In genomic region chr1:27398405-27399149, GRCh38 we compare ENCODE assay signal across 18 cellular contexts. TPM values are rescaled to one million over a fixed set of nuclear protein-coding genes. Genes with fewer than 3 reads are reported as not detected.
DNase-seq lines count a peak whose midpoint lies in the region; ATAC-seq and TF ChIP-seq lines count a peak whose summit lies in the region.
"Had no signal": no experiment of that assay in that cellular context is flagged by ENCODE, and none has a peak within 500 bp of the region (broad histone marks: within the 10 kb centered on the region; RNA-seq: fewer than 3 reads in every experiment).

No MANE protein-coding gene starts in this region.

- no peak overlapping the region for H3K4me2 ChIP-seq in PC-3 (ENCODE audit: low read length)
- no peak overlapping the region for H3K4me2 ChIP-seq in Karpas-422 (ENCODE audit: low read depth, low read length, poor library complexity, severe bottlenecking)

- no peak for DNase-seq in T-helper 2 cell treated with Interferon-gamma antibody and Interleukin-4, amounts not matched to agents 5 μg/mL and 100 μg/mL, for 36 hours (ENCODE audit: low spot score)
- DNase-seq in T-helper 2 cell = no peak
- DNase-seq in PC-3 = peak; percentile 17
- DNase-seq in endodermal cell = peak; percentile 63
- no peak for DNase-seq in osteocyte (ENCODE audit: extremely low spot score, unreplicated experiment)
- DNase-seq in Karpas-422 = no peak
- DNase-seq in NCI-H146 (lab: John Stamatoyannopoulos, UW) = no peak
- DNase-seq: DMS79 treated with DMSO at 0.1 percent for 48 hours; effector memory CD4-positive, alpha-beta T cell; heart left ventricle; natural killer cell; NCI-H510A treated with DMSO at 0.1 percent for 48 hours; T-helper 1 cell had no signal

- H3K4me1 ChIP-seq in PC-3 (ENCODE audit: insufficient read depth, low read length) = peaks cover 15% of the 10 kb centered on the region
- peaks cover 14% of the 10 kb centered on the region for H3K4me1 ChIP-seq in endodermal cell (ENCODE audit: control insufficient read depth, insufficient read depth, low read length)
- H3K4me1 ChIP-seq in Karpas-422 (ENCODE audit: low read length) = peaks cover 18% of the 10 kb centered on the region

- POLR2A ChIA-PET in PC-3 (lab: Charles Lee; ENCODE audit: unreplicated experiment) = interaction anchor here (0.6 kb wide), 3 partner anchors 92 to 432 kb away, joined by 3 read pairs; partner anchors contain the start of gene SLC9A1

- peaks cover 3% of the 10 kb centered on the region for H3F3A ChIP-seq in PC-3 (ENCODE audit: low read length, unreplicated experiment)

- intact Hi-C loops in PC-3 (cut with micrococcal nuclease) = no loop called here

- H3K79me2 ChIP-seq in PC-3 (ENCODE audit: low read length) (peaks cover 9% of the 10 kb centered on the region), Karpas-422 (ENCODE audit: low read length) (no peaks in the 10 kb centered on the region)

- H3K27ac ChIP-seq in PC-3 (ENCODE audit: low read length) = no peak overlapping the region
- peak overlapping the region; percentile 59 for H3K27ac ChIP-seq in endodermal cell (ENCODE audit: low read depth, low read length)
- H3K27ac ChIP-seq in Karpas-422 (ENCODE audit: low read length) = no peak overlapping the region
- H3K27ac ChIP-seq: 22Rv1 had no signal

- BruUV-seq in PC-3 (replicated peaks; lab: Mats Ljungman, UMichigan) = no TSS peak

- H3K9me2 ChIP-seq in PC-3 (replicated peaks; ENCODE audit: low read length) (no peaks in the 10 kb centered on the region), Karpas-422 (replicated peaks; ENCODE audit: insufficient read depth, low read length) (no peaks in the 10 kb centered on the region)

- ATAC-seq in PC-3 (peak; percentile 21), HG02885 (IDR thresholded peaks at IDR 0.05; ENCODE audit: poor library complexity, unreplicated experiment) (no peak)
- ATAC-seq: heart left ventricle, natural killer cell had no signal

- no peaks in the 10 kb centered on the region for H3K9me3 Mint-ChIP-seq in T-helper 2 cell treated with Interferon-gamma antibody and Interleukin-4, amounts not matched to agents 5 μg/mL and 100 μg/mL, for 36 hours
- H3K9me3 Mint-ChIP-seq in endodermal cell (no peaks in the 10 kb centered on the region), osteocyte (ENCODE audit: unreplicated experiment) (no peaks in the 10 kb centered on the region)
- H3K9me3 Mint-ChIP-seq: CD14-positive monocyte, natural killer cell had no signal

- H3K27me3 ChIP-seq in PC-3 (ENCODE audit: low read length) = no peaks in the 10 kb centered on the region
- H3K27me3 ChIP-seq in endodermal cell (ENCODE audit: control insufficient read depth, insufficient read depth, low read length, poor library complexity, severe bottlenecking) = no peaks in the 10 kb centered on the region
- H3K27me3 ChIP-seq in Karpas-422 (ENCODE audit: low read length) = no peaks in the 10 kb centered on the region
- H3K27me3 ChIP-seq: heart left ventricle had no signal

- H3K9me3 ChIP-seq in PC-3 (ENCODE audit: low read length) (no peaks in the 10 kb centered on the region), endodermal cell (ENCODE audit: control insufficient read depth, low read length) (no peaks in the 10 kb centered on the region), Karpas-422 (ENCODE audit: low read length) (no peaks in the 10 kb centered on the region)
- H3K9me3 ChIP-seq: heart left ventricle had no signal

- CTCF ChIA-PET in PC-3 (lab: Charles Lee) = no interaction called here

- H3K4me3 ChIP-seq in PC-3 (ENCODE audit: low read length) = no peak overlapping the region
- H3K4me3 ChIP-seq in endodermal cell (ENCODE audit: low read length) = no peak overlapping the region
- H3K4me3 ChIP-seq in Karpas-422 (ENCODE audit: low read length) = no peak overlapping the region
- H3K4me3 ChIP-seq: heart left ventricle had no signal

- no peak overlapping the region for H2AFZ ChIP-seq in PC-3 (ENCODE audit: low read length)
- no peak overlapping the region for H2AFZ ChIP-seq in Karpas-422 (ENCODE audit: low read length)

- H3K36me3 ChIP-seq in PC-3 (ENCODE audit: low read depth, low read length) = no peaks in the 10 kb centered on the region
- no peaks in the 10 kb centered on the region for H3K36me3 ChIP-seq in endodermal cell (ENCODE audit: control insufficient read depth, insufficient read depth, low read length)
- no peaks in the 10 kb centered on the region for H3K36me3 ChIP-seq in Karpas-422 (ENCODE audit: insufficient read depth, low read length)
- H3K36me3 ChIP-seq: heart left ventricle had no signal

- H3K27ac Mint-ChIP-seq in T-helper 2 cell treated with Interferon-gamma antibody and Interleukin-4, amounts not matched to agents 5 μg/mL and 100 μg/mL, for 36 hours = peak overlapping the region; percentile 35
- H3K27ac Mint-ChIP-seq in endodermal cell = peak overlapping the region; percentile 66
- peak overlapping the region; percentile 14 for H3K27ac Mint-ChIP-seq in osteocyte (ENCODE audit: unreplicated experiment)

- TF ChIP-seq CTCF in PC-3 (conservative IDR thresholded peaks at IDR 0.05; ENCODE audit: low read depth, low read length) (no peak), endodermal cell (conservative IDR thresholded peaks at IDR 0.05) (no peak), osteocyte (IDR thresholded peaks at IDR 0.05) (no peak)

- no peaks in the 10 kb centered on the region for H3K27me3 Mint-ChIP-seq in T-helper 2 cell treated with Interferon-gamma antibody and Interleukin-4, amounts not matched to agents 5 μg/mL and 100 μg/mL, for 36 hours (ENCODE audit: low read depth)
- no peaks in the 10 kb centered on the region for H3K27me3 Mint-ChIP-seq in endodermal cell (ENCODE audit: insufficient read depth)
- H3K27me3 Mint-ChIP-seq in osteocyte (ENCODE audit: unreplicated experiment) = no peaks in the 10 kb centered on the region

- H3K36me3 Mint-ChIP-seq in T-helper 2 cell treated with Interferon-gamma antibody and Interleukin-4, amounts not matched to agents 5 μg/mL and 100 μg/mL, for 36 hours (ENCODE audit: low read depth) = no peaks in the 10 kb centered on the region
- no peaks in the 10 kb centered on the region for H3K36me3 Mint-ChIP-seq in endodermal cell (ENCODE audit: low read depth)
- H3K36me3 Mint-ChIP-seq in osteocyte (ENCODE audit: unreplicated experiment) = no peaks in the 10 kb centered on the region
- H3K36me3 Mint-ChIP-seq: CD14-positive monocyte, natural killer cell had no signal

- peaks cover 10% of the 10 kb centered on the region for H3K4me1 Mint-ChIP-seq in T-helper 2 cell treated with Interferon-gamma antibody and Interleukin-4, amounts not matched to agents 5 μg/mL and 100 μg/mL, for 36 hours (ENCODE audit: low read depth)
- H3K4me1 Mint-ChIP-seq in endodermal cell (peaks cover 43% of the 10 kb centered on the region), osteocyte (ENCODE audit: unreplicated experiment) (peaks cover 32% of the 10 kb centered on the region)

- 89 to 91% methylated on average over 3 to 4 of the region's 4 CpGs for WGBS in endodermal cell (ENCODE audit: insufficient coverage in 1 of 2, insufficient read length in 1 of 2), 2 experiments

- H3K4me3 Mint-ChIP-seq in T-helper 2 cell treated with Interferon-gamma antibody and Interleukin-4, amounts not matched to agents 5 μg/mL and 100 μg/mL, for 36 hours = no peak overlapping the region
- H3K4me3 Mint-ChIP-seq in endodermal cell (peak overlapping the region; percentile 1), osteocyte (ENCODE audit: unreplicated experiment) (no peak overlapping the region)
- H3K4me3 Mint-ChIP-seq: CD14-positive monocyte, natural killer cell had no signal

- no peaks in the 10 kb centered on the region for H4K20me1 ChIP-seq in PC-3 (ENCODE audit: low read length)
- no peaks in the 10 kb centered on the region for H4K20me1 ChIP-seq in Karpas-422 (ENCODE audit: insufficient read depth, low read depth, low read length)

- H3K9ac ChIP-seq in PC-3 (ENCODE audit: low read length) = no peak overlapping the region
- H3K9ac ChIP-seq in endodermal cell (ENCODE audit: extremely low read depth, low read length, poor library complexity, severe bottlenecking) = no peak overlapping the region
- no peak overlapping the region for H3K9ac ChIP-seq in Karpas-422 (ENCODE audit: low read length)

RNA-seq across cellular contexts. Expression of gene GPR3, which starts 6.2 kb away (rescaled TPM):
- total RNA-seq in PC-3 (2014; rRNA removed) = 4.7 TPM in 2 replicates
- total RNA-seq in endodermal cell = 1 to 10 TPM; 3.5 to 4.1 TPM
- polyA plus RNA-seq in endodermal cell (2013, experiment 1 of 2) = 4.5 TPM
- 4.5 TPM for polyA plus RNA-seq in endodermal cell (2013, experiment 2 of 2)
- 0.50 and 0.56 TPM in 2 replicates for total RNA-seq in osteocyte
- 3.6 and 3.7 TPM in 2 replicates for total RNA-seq in Karpas-422 (2014; rRNA removed; shearing (Covaris generic); ENCODE audit: low replicate concordance)

RNA-seq across cellular contexts. Expression of gene CD164L2, which starts 15.4 kb away (rescaled TPM):
- total RNA-seq in PC-3 (2014; rRNA removed) (0.40 and 0.47 TPM in 2 replicates), endodermal cell (1 to 10 TPM; 1.6 to 1.8 TPM), osteocyte (not detected in 2 replicates)
- 1.4 TPM for polyA plus RNA-seq in endodermal cell (2013, experiment 1 of 2)
- polyA plus RNA-seq in endodermal cell (2013, experiment 2 of 2) = 0.83 TPM
- 0.22 TPM in 1 of 2 replicates, not detected in the other for total RNA-seq in Karpas-422 (2014; rRNA removed; shearing (Covaris generic); ENCODE audit: low replicate concordance)
- total RNA-seq: heart left ventricle, lung microvascular endothelial cell, renal cortical epithelial cell had no signal
- polyA plus RNA-seq: CD14-positive monocyte, heart left ventricle had no signal

RNA-seq across cellular contexts. Expression of gene FCN3, which starts 24.0 kb away (rescaled TPM):
- total RNA-seq in PC-3 (2014; rRNA removed) = not detected in 2 replicates
- total RNA-seq in endodermal cell = under 1 TPM in 1 of 2 donors, not detected in 1; 0.26 TPM
- polyA plus RNA-seq in endodermal cell (2013, experiment 1 of 2) = not detected
- polyA plus RNA-seq in endodermal cell (2013, experiment 2 of 2) = not detected
- total RNA-seq in osteocyte = not detected in 2 replicates
- total RNA-seq in Karpas-422 (2014; rRNA removed; shearing (Covaris generic); ENCODE audit: low replicate concordance) = not detected in 2 replicates
- total RNA-seq: lung microvascular endothelial cell, natural killer cell, renal cortical epithelial cell had no signal
- polyA plus RNA-seq: CD14-positive monocyte had no signal

RNA-seq across cellular contexts. Expression of gene MAP3K6, which starts 31.8 kb away (rescaled TPM):
- total RNA-seq in PC-3 (2014; rRNA removed) (25.1 and 44.5 TPM in 2 replicates), endodermal cell (10 to 100 TPM in 1 of 2 donors, 1 to 10 TPM in 1; 6.6 to 11.5 TPM), osteocyte (43.0 and 48.2 TPM in 2 replicates)
- polyA plus RNA-seq in endodermal cell (2013, experiment 1 of 2) = 14.9 TPM
- polyA plus RNA-seq in endodermal cell (2013, experiment 2 of 2) = 14.3 TPM
- 3.0 and 5.2 TPM in 2 replicates for total RNA-seq in Karpas-422 (2014; rRNA removed; shearing (Covaris generic); ENCODE audit: low replicate concordance)

RNA-seq across cellular contexts. Expression of gene SYTL1, which starts 56.8 kb away (rescaled TPM):
- total RNA-seq in PC-3 (2014; rRNA removed) (26.8 and 34.3 TPM in 2 replicates), endodermal cell (1 to 10 TPM; 6.7 to 7.5 TPM), osteocyte (0.46 and 0.97 TPM in 2 replicates)
- polyA plus RNA-seq in endodermal cell (2013, experiment 1 of 2) = 3.2 TPM
- 4.9 TPM for polyA plus RNA-seq in endodermal cell (2013, experiment 2 of 2)
- total RNA-seq in Karpas-422 (2014; rRNA removed; shearing (Covaris generic); ENCODE audit: low replicate concordance) = 35.6 and 119 TPM in 2 replicates
- total RNA-seq: lung microvascular endothelial cell had no signal

Comparison
In these comparisons a context has a peak if more than half of its experiments do, and no peak if none do; other contexts are left out.
1. DNase-seq: peak in PC-3 (single experiment) and endodermal cell (single experiment); none in T-helper 2 cell treated with Interferon-gamma antibody and Interleukin-4, amounts not matched to agents 5 μg/mL and 100 μg/mL, for 36 hours (single experiment), T-helper 2 cell (0 of 5), osteocyte (single experiment), Karpas-422 (single experiment) and NCI-H146 (single experiment).
2. H3K27ac Mint-ChIP-seq: peak in every context shown above with its lines; median percentile 66 in endodermal cell; 35 in T-helper 2 cell treated with Interferon-gamma antibody and Interleukin-4, amounts not matched to agents 5 μg/mL and 100 μg/mL, for 36 hours; 14 in osteocyte.